In the genomic region with DNA sequence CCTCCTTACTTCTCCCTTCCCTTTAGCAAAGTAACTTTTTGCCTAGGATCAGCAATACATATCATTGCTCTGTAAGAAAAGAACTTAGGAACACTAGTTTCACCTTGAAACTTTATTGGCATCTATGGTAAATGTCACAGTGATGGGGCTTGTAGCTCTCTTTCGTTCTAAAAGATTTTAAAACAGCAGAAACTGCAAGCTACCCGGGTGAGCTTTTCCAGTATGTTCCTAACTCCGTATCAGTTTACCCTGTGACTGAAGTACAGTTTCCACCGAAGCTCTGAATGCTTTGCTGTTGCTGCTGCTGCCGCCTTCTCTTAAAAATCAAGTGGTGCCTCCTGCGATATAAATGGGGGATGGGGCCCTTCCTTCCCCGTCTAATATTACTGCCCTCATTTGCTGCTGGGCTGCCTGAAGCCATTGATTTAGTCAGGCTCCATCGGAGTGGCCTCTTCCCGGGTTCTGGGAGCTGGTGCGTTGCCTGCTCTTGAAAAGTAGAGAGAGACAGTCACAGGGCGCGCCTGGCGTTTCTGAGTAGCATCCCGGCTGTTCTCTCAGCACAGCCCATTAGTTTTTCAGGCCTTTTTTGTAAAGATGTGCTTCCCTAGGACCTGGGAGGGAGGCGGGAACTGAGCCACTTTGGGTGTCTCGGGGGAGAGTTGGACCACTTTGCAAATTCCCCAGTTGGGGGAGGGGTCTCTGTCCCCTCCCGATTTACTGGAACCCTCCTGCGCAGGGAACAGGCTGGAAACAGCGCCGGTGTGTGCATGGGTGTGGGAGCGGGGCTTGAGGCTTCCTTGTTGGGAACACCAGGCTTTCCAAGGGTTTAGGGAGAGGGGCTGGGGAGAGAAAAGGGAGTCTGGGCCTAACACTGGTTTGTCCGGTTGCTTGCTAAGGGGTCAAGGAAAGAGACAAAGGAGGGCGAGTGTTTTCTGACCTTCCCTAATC, we compare ENCODE assay signal across 15 cellular contexts. TPM values are rescaled to one million over a fixed set of nuclear protein-coding genes. Genes with fewer than 3 reads are reported as not detected.
DNase-seq lines count a peak whose midpoint lies in the region.
"Had no signal": no experiment of that assay in that cellular context is flagged by ENCODE, and none has a peak within 500 bp of the region (broad histone marks: within the 10 kb centered on the region; RNA-seq: fewer than 3 reads in every experiment).

No MANE protein-coding gene starts in this region.

- H3K36me3 ChIP-seq in iPS-15b (ENCODE audit: control insufficient read depth, insufficient read depth, low read length) (no peaks in the 10 kb centered on the region), neuronal stem cell (replicated peaks in 1 of 2; ENCODE audit: control insufficient read depth in 2 of 2, insufficient read depth in 2 of 2, low read length in 2 of 2) (no peaks in the 10 kb centered on the region)

- no peak overlapping the region for H3K4me3 Mint-ChIP-seq in activated CD4-positive, alpha-beta T cell treated with anti-CD3 and anti-CD28 coated beads, Interleukin-2, amount 10 ng/mL, durations not matched to agents 24 days and 14 days
- H3K4me3 Mint-ChIP-seq in activated CD4-positive, alpha-beta T cell treated with anti-CD3 and anti-CD28 coated beads, Interleukin-2, amount 10 ng/mL, durations not matched to agents 7 days and 5 days: no peak overlapping the region

- no peak overlapping the region for H2BK5ac ChIP-seq in neuronal stem cell (ENCODE audit: low read length)

- H3K27ac Mint-ChIP-seq in activated CD4-positive, alpha-beta T cell treated with anti-CD3 and anti-CD28 coated beads, Interleukin-2, amount 10 ng/mL, durations not matched to agents 24 days and 14 days: peak overlapping the region; percentile 20
- no peak overlapping the region for H3K27ac Mint-ChIP-seq in activated CD4-positive, alpha-beta T cell treated with anti-CD3 and anti-CD28 coated beads, Interleukin-2, amount 10 ng/mL, durations not matched to agents 7 days and 5 days

- CTCF ChIA-PET in activated CD4-positive, alpha-beta T cell treated with anti-CD3 and anti-CD28 coated beads, Interleukin-2, amount 10 ng/mL, durations not matched to agents 7 days and 5 days (lab: Charles Lee): no interaction called here

- no peak overlapping the region for H3K27ac ChIP-seq in neuronal stem cell (replicated peaks; ENCODE audit: low read length)

- H3K23ac ChIP-seq in neuronal stem cell (ENCODE audit: low read depth, low read length, poor library complexity): no peak overlapping the region

- H3K4me3 ChIP-seq in iPS-15b (ENCODE audit: low read depth, low read length) (peak overlapping the region; percentile 59), neuronal stem cell (ENCODE audit: low read length in 2 of 2) (no peak overlapping the region)

- no peak overlapping the region for H2BK15ac ChIP-seq in neuronal stem cell (ENCODE audit: low read length)

- H3K18ac ChIP-seq in neuronal stem cell (ENCODE audit: low read length): peak overlapping the region; percentile 17

- H3K4me2 ChIP-seq in neuronal stem cell (ENCODE audit: insufficient read depth, low read length, poor library complexity, severe bottlenecking): peak overlapping the region; percentile 32

- H3K27me3 ChIP-seq in iPS-15b (ENCODE audit: control insufficient read depth, insufficient read depth, low read length) (peaks cover 93% of the 10 kb centered on the region), neuronal stem cell (ENCODE audit: control insufficient read depth in 3 of 3, insufficient read depth in 3 of 3, low read depth in 1 of 3, low read length in 3 of 3) (peaks cover 45 to 100% (median 92%) of the 10 kb centered on the region in 3 experiments)

- H3K9me3 ChIP-seq in iPS-15b (ENCODE audit: control insufficient read depth, insufficient read depth, low read length) (no peaks in the 10 kb centered on the region), neuronal stem cell (replicated peaks in 1 of 2; ENCODE audit: control insufficient read depth in 2 of 2, insufficient read depth in 1 of 2, low read depth in 1 of 2, low read length in 2 of 2) (peaks cover 0 to 2% of the 10 kb centered on the region in 2 donors)

- no peak overlapping the region for H3K4ac ChIP-seq in neuronal stem cell (ENCODE audit: low read length)

- peaks cover 1% of the 10 kb centered on the region for H3K79me1 ChIP-seq in neuronal stem cell (ENCODE audit: low read depth, low read length)

- H3K4me1 Mint-ChIP-seq in activated CD4-positive, alpha-beta T cell treated with anti-CD3 and anti-CD28 coated beads, Interleukin-2, amount 10 ng/mL, durations not matched to agents 24 days and 14 days: peaks cover 6% of the 10 kb centered on the region
- H3K4me1 Mint-ChIP-seq in activated CD4-positive, alpha-beta T cell treated with anti-CD3 and anti-CD28 coated beads, Interleukin-2, amount 10 ng/mL, durations not matched to agents 7 days and 5 days: peaks cover 11% of the 10 kb centered on the region

- H2AFZ ChIP-seq in neuronal stem cell (ENCODE audit: low read length): no peak overlapping the region

- no peak overlapping the region for H2BK120ac ChIP-seq in neuronal stem cell (ENCODE audit: low read depth, low read length)

- no peak for DNase-seq in activated CD4-positive, alpha-beta T cell treated with anti-CD3 and anti-CD28 coated beads, Interleukin-2, amount 10 ng/mL, durations not matched to agents 24 days and 14 days
- DNase-seq in activated CD4-positive, alpha-beta T cell treated with anti-CD3 and anti-CD28 coated beads, Interleukin-2, amount 10 ng/mL, durations not matched to agents 7 days and 5 days: no peak
- DNase-seq in neuronal stem cell (ENCODE audit: low spot score) (no peak), NCI-H187 treated with DMSO at 0.1 percent for 48 hours (lab: John Stamatoyannopoulos, UW) (no peak), SKM-1 treated with dmso at 0.1 percent for 144 hours (lab: John Stamatoyannopoulos, UW; ENCODE audit: unreplicated experiment) (no peak)
- DNase-seq in NK-92 treated with Interleukin-12 subunit alpha and Interleukin-12 subunit beta, amount 100 ng/mL, for 24 hours (lab: John Stamatoyannopoulos, UW): no peak
- no peak for DNase-seq in stimulated activated CD4-positive, alpha-beta T cell treated with anti-CD3 and anti-CD28 coated beads, Interleukin-2, amount 100 ng/mL, for 48 hours
- DNase-seq: activated CD4-positive, CD25-positive, alpha-beta regulatory T cell; activated effector memory CD4-positive, alpha-beta T cell treated with anti-CD3 and anti-CD28 coated beads, Interleukin-2, amount 50 U/mL, for 16 hours; anterior cingulate cortex; left cardiac atrium; NCI-H1694; T-helper 1 cell had no signal

- H3K9ac ChIP-seq in iPS-15b (ENCODE audit: low read depth, low read length) (no peak overlapping the region), neuronal stem cell (ENCODE audit: low read depth, low read length, poor library complexity) (no peak overlapping the region)

- H3K4me1 ChIP-seq in iPS-15b (ENCODE audit: control insufficient read depth, insufficient read depth, low read length): peaks cover 5% of the 10 kb centered on the region
- peaks cover 11 to 18% of the 10 kb centered on the region in 2 donors for H3K4me1 ChIP-seq in neuronal stem cell (ENCODE audit: control insufficient read depth in 2 of 2, insufficient read depth in 1 of 2, low read depth in 1 of 2, low read length in 2 of 2)

- peaks cover 70% of the 10 kb centered on the region for H3K27me3 Mint-ChIP-seq in activated CD4-positive, alpha-beta T cell treated with anti-CD3 and anti-CD28 coated beads, Interleukin-2, amount 10 ng/mL, durations not matched to agents 24 days and 14 days
- peaks cover 76% of the 10 kb centered on the region for H3K27me3 Mint-ChIP-seq in activated CD4-positive, alpha-beta T cell treated with anti-CD3 and anti-CD28 coated beads, Interleukin-2, amount 10 ng/mL, durations not matched to agents 7 days and 5 days

- peak overlapping the region; percentile 40 for H2AK5ac ChIP-seq in neuronal stem cell (ENCODE audit: low read depth, low read length)

- H3K36me3 Mint-ChIP-seq in activated CD4-positive, alpha-beta T cell treated with anti-CD3 and anti-CD28 coated beads, Interleukin-2, amount 10 ng/mL, durations not matched to agents 24 days and 14 days (ENCODE audit: low read depth): peaks cover 2% of the 10 kb centered on the region
- no peaks in the 10 kb centered on the region for H3K36me3 Mint-ChIP-seq in activated CD4-positive, alpha-beta T cell treated with anti-CD3 and anti-CD28 coated beads, Interleukin-2, amount 10 ng/mL, durations not matched to agents 7 days and 5 days (ENCODE audit: low read depth)

- H4K91ac ChIP-seq in neuronal stem cell (ENCODE audit: low read depth, low read length, poor library complexity): no peak overlapping the region

- intact Hi-C loops in activated CD4-positive, alpha-beta T cell treated with anti-CD3 and anti-CD28 coated beads, Interleukin-2, amount 10 ng/mL, durations not matched to agents 24 days and 14 days (cut with micrococcal nuclease): no loop called here

- no peak overlapping the region for H4K8ac ChIP-seq in neuronal stem cell (ENCODE audit: low read depth, low read length)

- WGBS in neuronal stem cell (ENCODE audit: extremely low coverage in 2 of 2, insufficient read length in 2 of 2, insufficient replicate concordance in 1 of 2), 2 donors: no CpG with 5 or more reads among the region's 23 CpGs

- H2BK12ac ChIP-seq in neuronal stem cell (ENCODE audit: low read length): no peak overlapping the region

- peaks cover 8% of the 10 kb centered on the region for H3K9me3 Mint-ChIP-seq in activated CD4-positive, alpha-beta T cell treated with anti-CD3 and anti-CD28 coated beads, Interleukin-2, amount 10 ng/mL, durations not matched to agents 24 days and 14 days
- no peaks in the 10 kb centered on the region for H3K9me3 Mint-ChIP-seq in activated CD4-positive, alpha-beta T cell treated with anti-CD3 and anti-CD28 coated beads, Interleukin-2, amount 10 ng/mL, durations not matched to agents 7 days and 5 days

- H3K14ac ChIP-seq in neuronal stem cell (ENCODE audit: low read length): no peak overlapping the region

- POLR2A ChIA-PET in activated CD4-positive, alpha-beta T cell treated with anti-CD3 and anti-CD28 coated beads, Interleukin-2, amount 10 ng/mL, durations not matched to agents 7 days and 5 days (lab: Charles Lee): no interaction called here

RNA-seq across cellular contexts. Expression of gene PRDM6, which starts 4.5 kb away (rescaled TPM):
- not detected in 2 replicates for total RNA-seq in activated CD4-positive, alpha-beta T cell treated with anti-CD3 and anti-CD28 coated beads, Interleukin-2, amount 10 ng/mL, durations not matched to agents 24 days and 14 days
- not detected for total RNA-seq in activated CD4-positive, alpha-beta T cell treated with anti-CD3 and anti-CD28 coated beads, Interleukin-2, amount 10 ng/mL, durations not matched to agents 7 days and 5 days
- 0.01 TPM for polyA plus RNA-seq in neuronal stem cell (2013, experiment 1 of 2)
- 0.01 TPM for polyA plus RNA-seq in neuronal stem cell (2013, experiment 2 of 2)
- total RNA-seq: RPMI7951 had no signal

RNA-seq across cellular contexts. Expression of gene PPIC, which starts 57.0 kb away (rescaled TPM):
- total RNA-seq in activated CD4-positive, alpha-beta T cell treated with anti-CD3 and anti-CD28 coated beads, Interleukin-2, amount 10 ng/mL, durations not matched to agents 24 days and 14 days: not detected in 2 replicates
- not detected for total RNA-seq in activated CD4-positive, alpha-beta T cell treated with anti-CD3 and anti-CD28 coated beads, Interleukin-2, amount 10 ng/mL, durations not matched to agents 7 days and 5 days
- polyA plus RNA-seq in neuronal stem cell (2013, experiment 1 of 2): 0.04 TPM
- polyA plus RNA-seq in neuronal stem cell (2013, experiment 2 of 2): 0.06 TPM
